17 cellular contexts compared by ENCODE assay signal in genomic region chr9:69085523-69086283, GRCh38. TPM values are rescaled to one million over a fixed set of nuclear protein-coding genes. Genes with fewer than 3 reads are reported as not detected.
DNase-seq lines count a peak whose midpoint lies in the region; ATAC-seq and TF ChIP-seq lines count a peak whose summit lies in the region.
"Had no signal": no experiment of that assay in that cellular context is flagged by ENCODE, and none has a peak within 500 bp of the region (broad histone marks: within the 10 kb centered on the region; RNA-seq: fewer than 3 reads in every experiment).

No MANE protein-coding gene starts in this region.

- intact Hi-C loops in A673 (cut with micrococcal nuclease; ENCODE audit: unreplicated experiment), result no loop called here

- H3K9me3 ChIP-seq in A673 (ENCODE audit: low read depth, low read length, poor library complexity, severe bottlenecking), result no peaks in the 10 kb centered on the region

- DNase-seq in A673 (ENCODE audit: low spot score), result peak; percentile 14
- DNase-seq in LHCN-M2 (ENCODE audit: low read depth), result peak; percentile 6
- peak; percentile 84 for DNase-seq in dedifferentiated amniotic fluid mesenchymal stem cell (ENCODE audit: extremely low spot score)
- DNase-seq in kidney tubule cell (ENCODE audit: low spot score), result peak; percentile 55
- no peak for DNase-seq in activated CD4-positive, alpha-beta T cell treated with anti-CD3 and anti-CD28 coated beads, Interleukin-2, amount 10 ng/mL, durations not matched to agents 7 days and 5 days
- DNase-seq in NCI-H1105 treated with DMSO at 0.1 percent for 48 hours (lab: John Stamatoyannopoulos, UW), result no peak
- DNase-seq in nucleus accumbens (lab: John Stamatoyannopoulos, UW), result no peak
- DNase-seq: activated naive CD8-positive, alpha-beta T cell treated with anti-CD3 and anti-CD28 coated beads, Interleukin-2, amount 50 U/mL, for 24 hours; DMS79; effector CD4-positive, alpha-beta T cell; hypothalamus; NCI-H345; RPMI8226; stimulated activated CD4-positive, alpha-beta T cell treated with anti-CD3 and anti-CD28 coated beads, Interleukin-2, amount 100 ng/mL, for 24 hours; T1000 had no signal

- H3K36me3 Mint-ChIP-seq in activated CD4-positive, alpha-beta T cell treated with anti-CD3 and anti-CD28 coated beads, Interleukin-2, amount 10 ng/mL, durations not matched to agents 7 days and 5 days (ENCODE audit: low read depth), result peaks cover 5% of the 10 kb centered on the region

- CTCF ChIA-PET in A673 (lab: Charles Lee), result no interaction called here
- CTCF ChIA-PET in activated CD4-positive, alpha-beta T cell treated with anti-CD3 and anti-CD28 coated beads, Interleukin-2, amount 10 ng/mL, durations not matched to agents 7 days and 5 days (lab: Charles Lee), result interaction anchor here (0.6 to 1.2 kb wide), 4 partner anchors 32 to 1615 kb away, joined by 3 to 4 read pairs (median 4); no protein-coding TSS in a partner anchor

- POLR2A ChIA-PET in A673 (lab: Charles Lee; ENCODE audit: low non-redundant PET), result no interaction called here
- POLR2A ChIA-PET in activated CD4-positive, alpha-beta T cell treated with anti-CD3 and anti-CD28 coated beads, Interleukin-2, amount 10 ng/mL, durations not matched to agents 7 days and 5 days (lab: Charles Lee), result no interaction called here

- H3K36me3 ChIP-seq in A673 (ENCODE audit: insufficient read depth, low read length, poor library complexity, severe bottlenecking), result no peaks in the 10 kb centered on the region

- H3K27ac Mint-ChIP-seq in activated CD4-positive, alpha-beta T cell treated with anti-CD3 and anti-CD28 coated beads, Interleukin-2, amount 10 ng/mL, durations not matched to agents 7 days and 5 days, result no peak overlapping the region
- H3K27ac Mint-ChIP-seq: activated naive CD8-positive, alpha-beta T cell treated with anti-CD3 and anti-CD28 coated beads, Interleukin-2, amount 50 U/mL, for 24 hours had no signal

- no peak for TF ChIP-seq CTCF in A673 (conservative IDR thresholded peaks at IDR 0.05; ENCODE audit: low read depth, low read length)

- H3K4me1 ChIP-seq in A673 (ENCODE audit: insufficient read depth, low read length, poor library complexity, severe bottlenecking), result no peaks in the 10 kb centered on the region

- no peak overlapping the region for H3K4me3 Mint-ChIP-seq in activated CD4-positive, alpha-beta T cell treated with anti-CD3 and anti-CD28 coated beads, Interleukin-2, amount 10 ng/mL, durations not matched to agents 7 days and 5 days
- H3K4me3 Mint-ChIP-seq: activated naive CD8-positive, alpha-beta T cell treated with anti-CD3 and anti-CD28 coated beads, Interleukin-2, amount 50 U/mL, for 24 hours had no signal

- no peaks in the 10 kb centered on the region for H3K4me1 Mint-ChIP-seq in activated CD4-positive, alpha-beta T cell treated with anti-CD3 and anti-CD28 coated beads, Interleukin-2, amount 10 ng/mL, durations not matched to agents 7 days and 5 days
- H3K4me1 Mint-ChIP-seq: activated naive CD8-positive, alpha-beta T cell treated with anti-CD3 and anti-CD28 coated beads, Interleukin-2, amount 50 U/mL, for 24 hours had no signal

- no peak overlapping the region for H3K4me3 ChIP-seq in A673 (ENCODE audit: low read depth, low read length, poor library complexity, severe bottlenecking)

- no peak overlapping the region for H3K27ac ChIP-seq in A673 (ENCODE audit: low read depth, low read length, poor library complexity, severe bottlenecking)

- H3K27me3 ChIP-seq in A673 (replicated peaks; ENCODE audit: insufficient read depth, low read depth, low read length, poor library complexity), result no peaks in the 10 kb centered on the region

- no peak for ATAC-seq in GM21367 (IDR thresholded peaks at IDR 0.05; ENCODE audit: unreplicated experiment)
- ATAC-seq: activated naive CD8-positive, alpha-beta T cell treated with anti-CD3 and anti-CD28 coated beads, Interleukin-2, amount 50 U/mL, for 24 hours; HCT116 had no signal

- H3K27me3 Mint-ChIP-seq in activated CD4-positive, alpha-beta T cell treated with anti-CD3 and anti-CD28 coated beads, Interleukin-2, amount 10 ng/mL, durations not matched to agents 7 days and 5 days, result no peaks in the 10 kb centered on the region
- H3K27me3 Mint-ChIP-seq: activated naive CD8-positive, alpha-beta T cell treated with anti-CD3 and anti-CD28 coated beads, Interleukin-2, amount 50 U/mL, for 24 hours had no signal

- BruUV-seq in A673 (replicated peaks; lab: Mats Ljungman, UMichigan), result no TSS peak

- H3K9me3 Mint-ChIP-seq in activated CD4-positive, alpha-beta T cell treated with anti-CD3 and anti-CD28 coated beads, Interleukin-2, amount 10 ng/mL, durations not matched to agents 7 days and 5 days, result no peaks in the 10 kb centered on the region

RNA-seq across cellular contexts. Expression of gene FXN, which starts 50.2 kb away (rescaled TPM):
- 20.8 and 23.2 TPM in 2 replicates for total RNA-seq in A673 (2021)
- 6.5 and 11.1 TPM in 2 replicates for total RNA-seq in LHCN-M2 (2014; rRNA removed)
- 14.1 TPM for polyA plus RNA-seq in LHCN-M2 (2012)
- total RNA-seq in activated CD4-positive, alpha-beta T cell treated with anti-CD3 and anti-CD28 coated beads, Interleukin-2, amount 10 ng/mL, durations not matched to agents 7 days and 5 days, result 10 to 100 TPM; 27.2 to 32.0 TPM

Comparison
In these comparisons a context has a peak if more than half of its experiments do, and no peak if none do; other contexts are left out.
1. DNase-seq: peak in A673 (single experiment), LHCN-M2 (single experiment), dedifferentiated amniotic fluid mesenchymal stem cell (single experiment) and kidney tubule cell (single experiment); none in activated CD4-positive, alpha-beta T cell treated with anti-CD3 and anti-CD28 coated beads, Interleukin-2, amount 10 ng/mL, durations not matched to agents 7 days and 5 days (single experiment), NCI-H1105 treated with DMSO at 0.1 percent for 48 hours (single experiment) and nucleus accumbens (0 of 56).